ENCODE assay signal across 8 cellular contexts in the genomic region with DNA sequence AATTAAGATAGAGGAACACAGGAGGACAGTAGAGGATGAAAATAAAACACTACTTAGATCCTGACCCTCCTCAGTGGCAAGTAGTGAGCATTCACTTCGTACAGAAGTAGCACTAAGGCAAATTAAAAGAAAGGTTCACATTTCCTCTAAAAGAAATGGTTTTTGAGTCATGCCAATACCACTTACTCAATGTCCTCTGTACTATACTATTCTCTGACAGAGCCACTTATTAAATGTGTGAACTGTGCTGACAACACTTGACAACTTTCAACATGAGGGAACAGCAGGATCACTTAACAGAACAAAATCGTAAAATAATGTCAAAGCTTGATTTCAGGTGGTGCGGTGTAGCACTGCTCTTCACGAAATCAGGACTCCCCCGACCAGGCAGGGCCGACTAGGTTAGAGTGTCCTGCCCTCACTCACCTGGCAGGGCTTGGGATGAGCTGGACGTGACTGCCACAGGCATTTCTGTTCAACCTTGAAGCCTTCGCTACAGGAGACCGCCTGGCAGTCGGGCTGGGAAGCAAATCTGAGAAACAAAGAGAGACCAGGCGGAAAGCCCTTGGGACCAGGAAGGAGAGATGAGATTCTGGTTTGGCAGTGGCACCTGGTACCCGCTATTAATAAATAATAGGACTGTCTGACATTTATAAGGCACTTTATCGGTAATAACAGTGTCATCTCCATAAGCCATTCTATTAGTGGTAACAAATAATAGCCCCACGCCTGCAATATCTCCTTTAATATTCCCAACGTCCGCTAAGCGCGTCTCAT. TPM values are rescaled to one million over a fixed set of nuclear protein-coding genes. Genes with fewer than 3 reads are reported as not detected.
DNase-seq lines count a peak whose midpoint lies in the region; ATAC-seq and TF ChIP-seq lines count a peak whose summit lies in the region.

No MANE protein-coding gene starts in this region.

- H3K36me3 Mint-ChIP-seq in MCF 10A (ENCODE audit: insufficient read depth, unreplicated experiment) (peaks cover 11% of the 10 kb centered on the region), naive B cell (no peaks in the 10 kb centered on the region)

- no peaks in the 10 kb centered on the region for H3K36me3 ChIP-seq in BE2C
- no peaks in the 10 kb centered on the region for H3K36me3 ChIP-seq in HUES6 (ENCODE audit: control insufficient read depth, insufficient read depth, low read length)

- intact Hi-C loops in MCF 10A (cut with micrococcal nuclease) = loop anchor here (10.0 kb wide), 1 partner anchor 133 kb away; no protein-coding TSS in a partner anchor

- peak overlapping the region; percentile 47 for H3K4me3 ChIP-seq in BE2C (ENCODE audit: low read depth, low read length)
- H3K4me3 ChIP-seq in HUES6 (ENCODE audit: low read depth, low read length) = peak overlapping the region; percentile 69

- no peak overlapping the region for H3K9ac ChIP-seq in HUES6 (ENCODE audit: low read length)

- CTCF ChIA-PET in MCF 10A (lab: Yijun Ruan, JAX) = interaction anchor here (0.5 to 5.1 kb wide), 7 partner anchors 10 to 154 kb away, joined by 3 to 32 read pairs (median 3); no protein-coding TSS in a partner anchor

- H3K27ac Mint-ChIP-seq in MCF 10A (ENCODE audit: low read depth, unreplicated experiment) (peak overlapping the region; percentile 37), naive B cell (no peak overlapping the region)

- TF ChIP-seq CTCF in BE2C (IDR thresholded peaks at IDR 0.05; ENCODE audit: low read depth, low read length) (no peak), MCF 10A (IDR thresholded peaks at IDR 0.05; ENCODE audit: unreplicated experiment) (no peak)

- H3K4me3 Mint-ChIP-seq in MCF 10A (ENCODE audit: unreplicated experiment) (peak overlapping the region; percentile 78), naive B cell (peak overlapping the region; percentile 36 to 95 (median 92))

- no peaks in the 10 kb centered on the region for H3K9me3 Mint-ChIP-seq in MCF 10A (ENCODE audit: unreplicated experiment)
- H3K9me3 Mint-ChIP-seq in naive B cell = no peaks in the 10 kb centered on the region

- H3K27me3 ChIP-seq in BE2C (peaks cover 48% of the 10 kb centered on the region), HUES6 (ENCODE audit: control insufficient read depth, insufficient read depth, low read length) (peaks cover 56% of the 10 kb centered on the region)

- H3K9me3 ChIP-seq in BE2C (no peaks in the 10 kb centered on the region), HUES6 (ENCODE audit: control insufficient read depth, insufficient read depth, low read depth, low read length) (no peaks in the 10 kb centered on the region)

- BruUV-seq in MCF 10A (replicated peaks; lab: Mats Ljungman, UMichigan) = no TSS peak

- H3K4me1 Mint-ChIP-seq in MCF 10A (ENCODE audit: insufficient read depth, unreplicated experiment) (peaks cover 4% of the 10 kb centered on the region), naive B cell (peaks cover 7 to 12% (median 12%) of the 10 kb centered on the region in 3 donors)

- H3K27ac ChIP-seq in HUES6 (ENCODE audit: low read depth, low read length) = no peak overlapping the region

- ATAC-seq in naive B cell (ENCODE audit: low read depth in 2 of 2) (no peak), HG03378 (IDR thresholded peaks at IDR 0.05; ENCODE audit: unreplicated experiment) (no peak)

- DNase-seq in BE2C = no peak
- DNase-seq in MCF 10A (ENCODE audit: unreplicated experiment) = no peak
- DNase-seq in naive B cell = no peak
- DNase-seq in activated CD4-positive, CD25-positive, alpha-beta regulatory T cell (lab: John Stamatoyannopoulos, UW) = no peak
- no peak for DNase-seq in CD1c-positive myeloid dendritic cell (ENCODE audit: extremely low spot score)
- no peak for DNase-seq in GF-D8 (lab: John Stamatoyannopoulos, UW)

- no peaks in the 10 kb centered on the region; the same call in 1 of the 2 replicates for H3K4me1 ChIP-seq in BE2C
- peaks cover 15% of the 10 kb centered on the region; the same call in 1 of the 2 replicates for H3K4me1 ChIP-seq in HUES6 (ENCODE audit: control insufficient read depth, insufficient read depth, low read length)

- POLR2A ChIA-PET in MCF 10A (lab: Yijun Ruan, JAX) = interaction anchor here (1.0 to 1.2 kb wide), 2 partner anchors 15 to 25 kb away, joined by 3 read pairs; no protein-coding TSS in a partner anchor

- peaks cover 11% of the 10 kb centered on the region for H3K27me3 Mint-ChIP-seq in MCF 10A (ENCODE audit: insufficient read depth, unreplicated experiment)
- H3K27me3 Mint-ChIP-seq in naive B cell = peaks cover 23 to 35% (median 31%) of the 10 kb centered on the region in 3 donors

RNA-seq across cellular contexts. Expression of gene SLC27A2, which starts 0.6 kb away (rescaled TPM):
- polyA plus RNA-seq in BE2C (2012; ENCODE audit: insufficient read depth, insufficient read length, low read depth) = not detected
- total RNA-seq in MCF 10A (2022) = 0.64 and 0.84 TPM in 2 replicates
- 1 to 10 TPM in 1 of 6 donors, under 1 TPM in 1, not detected in 4; 0.13 to 1.0 TPM for polyA plus RNA-seq in naive B cell (ENCODE audit: low read depth in 6 of 6)
